ENCODE assay signal across 8 cellular contexts in genomic region chr5:119356384-119357188, GRCh38. TPM values are rescaled to one million over a fixed set of nuclear protein-coding genes. Genes with fewer than 3 reads are reported as not detected.
A peak's percentile ranks its signal among the peaks of the same experiment; 100 is the strongest.
DNase-seq lines count a peak whose midpoint lies in the region; TF ChIP-seq lines count a peak whose summit lies in the region.

No MANE protein-coding gene starts in this region.

- peaks cover 23% of the 10 kb centered on the region for H3F3A ChIP-seq in GM23248 (ENCODE audit: insufficient read depth)
- peaks cover 22% of the 10 kb centered on the region for H3F3A ChIP-seq in neural progenitor cell (ENCODE audit: low read depth)

- peak overlapping the region; percentile 5; the same call in 1 of the 2 replicates for H3K27ac ChIP-seq in GM23248
- peak overlapping the region; percentile 91 for H3K27ac ChIP-seq in OCI-LY7 (ENCODE audit: low read depth, low read length, poor library complexity, severe bottlenecking)
- no peak overlapping the region for H3K27ac ChIP-seq in neural progenitor cell

- 4 to 6% methylated on average over 9 of the region's 9 CpGs for WGBS in GM23248 (ENCODE audit: low coverage in 1 of 2, low lambda C conversion rate in 2 of 2, missing lambda C conversion rate in 2 of 2), 2 experiments

- H3K9me2 ChIP-seq in GM23248 (ENCODE audit: insufficient read depth) (no peaks in the 10 kb centered on the region), OCI-LY7 (ENCODE audit: insufficient read depth, low read length) (no peaks in the 10 kb centered on the region)

- H3K27me3 ChIP-seq in GM23248 (replicated peaks; ENCODE audit: insufficient read depth) (no peaks in the 10 kb centered on the region), neural progenitor cell (peaks cover 43% of the 10 kb centered on the region)

- in situ Hi-C loops in GM23248 (cut with MboI): no loop called here

- H4K20me1 ChIP-seq in GM23248 (ENCODE audit: insufficient read depth) (no peaks in the 10 kb centered on the region), OCI-LY7 (ENCODE audit: insufficient read depth, low read length) (peaks cover 48% of the 10 kb centered on the region), neural progenitor cell (ENCODE audit: low read depth) (peaks cover 25% of the 10 kb centered on the region)

- H3K27ac Mint-ChIP-seq in neural progenitor cell: no peak overlapping the region

- H2AFZ ChIP-seq in GM23248 (peak overlapping the region; percentile 92), OCI-LY7 (ENCODE audit: low read length) (no peak overlapping the region), neural progenitor cell (replicated peaks) (peak overlapping the region; percentile 88)

- H3K27me3 Mint-ChIP-seq in neural progenitor cell (ENCODE audit: insufficient read depth, low read depth): peaks cover 15% of the 10 kb centered on the region

- H3K79me2 ChIP-seq in GM23248 (ENCODE audit: insufficient read depth) (peaks cover 25% of the 10 kb centered on the region), OCI-LY7 (ENCODE audit: insufficient read depth, low read depth, low read length) (peaks cover 97% of the 10 kb centered on the region), neural progenitor cell (ENCODE audit: low read depth) (no peaks in the 10 kb centered on the region)

- H3K9me3 ChIP-seq in GM23248 (ENCODE audit: low read depth) (no peaks in the 10 kb centered on the region), OCI-LY7 (ENCODE audit: low read length) (no peaks in the 10 kb centered on the region), neural progenitor cell (ENCODE audit: low read depth) (no peaks in the 10 kb centered on the region)

- H3K9ac ChIP-seq in GM23248: peak overlapping the region; percentile 77
- H3K9ac ChIP-seq in neural progenitor cell: no peak overlapping the region

- peak; percentile 58 for DNase-seq in GM23248
- peak; percentile 69 for DNase-seq in OCI-LY7 (ENCODE audit: low spot score)
- DNase-seq in epithelial cell of esophagus (ENCODE audit: low read depth): no peak
- DNase-seq in neural progenitor cell (ENCODE audit: low spot score): no peak
- no peak for DNase-seq in AG08395 (ENCODE audit: low spot score)
- no peak for DNase-seq in germinal center (ENCODE audit: low spot score)
- no peak for DNase-seq in NCI-H748 treated with DMSO at 0.1 percent for 48 hours (lab: John Stamatoyannopoulos, UW)
- no peak for DNase-seq in DMS114 treated with DMSO at 0.1 percent for 48 hours (lab: John Stamatoyannopoulos, UW; ENCODE audit: unreplicated experiment)

- CTCF ChIA-PET in OCI-LY7 (lab: Charles Lee; ENCODE audit: unreplicated experiment): interaction anchor here (1.3 kb wide), 1 partner anchor 11 kb away, joined by 5 read pairs; no protein-coding TSS in a partner anchor

- H3K4me2 ChIP-seq in GM23248 (ENCODE audit: unreplicated experiment) (peak overlapping the region; percentile 87), OCI-LY7 (ENCODE audit: low read length) (peak overlapping the region; percentile 96), neural progenitor cell (peak overlapping the region; percentile 89)

- no TSS peak for BruUV-seq in OCI-LY7 (replicated peaks; lab: Mats Ljungman, UMichigan)

- H3K4me1 Mint-ChIP-seq in neural progenitor cell: peaks cover 28% of the 10 kb centered on the region

- no peaks in the 10 kb centered on the region for H3K36me3 Mint-ChIP-seq in neural progenitor cell

- H3K4me1 ChIP-seq in GM23248 (ENCODE audit: insufficient read depth) (peaks cover 35% of the 10 kb centered on the region), OCI-LY7 (ENCODE audit: insufficient read depth, low read length, poor library complexity, severe bottlenecking) (peaks cover 88% of the 10 kb centered on the region), neural progenitor cell (peaks cover 8% of the 10 kb centered on the region)

- no peaks in the 10 kb centered on the region for H3K36me3 ChIP-seq in GM23248 (ENCODE audit: low read depth)
- peaks cover 10% of the 10 kb centered on the region; the same call in 1 of the 2 replicates for H3K36me3 ChIP-seq in OCI-LY7 (ENCODE audit: insufficient read depth, low read length)
- H3K36me3 ChIP-seq in neural progenitor cell: no peaks in the 10 kb centered on the region

- H3K4me3 ChIP-seq in GM23248: peak overlapping the region; percentile 88
- H3K4me3 ChIP-seq in OCI-LY7 (ENCODE audit: low read depth, low read length, poor library complexity, severe bottlenecking): peak overlapping the region; percentile 73
- peak overlapping the region; percentile 46 for H3K4me3 ChIP-seq in epithelial cell of esophagus (ENCODE audit: low read length)
- H3K4me3 ChIP-seq in neural progenitor cell: peak overlapping the region; percentile 68

- POLR2A ChIA-PET in OCI-LY7 (lab: Charles Lee): interaction anchor here (0.7 to 30.8 kb wide), 18 partner anchors 10 to 334 kb away, joined by 3 to 538 read pairs (median 4); no protein-coding TSS in a partner anchor

- intact Hi-C loops in OCI-LY7 (cut with micrococcal nuclease; ENCODE audit: unreplicated experiment): no loop called here

- no peaks in the 10 kb centered on the region for H3K9me3 Mint-ChIP-seq in neural progenitor cell

- TF ChIP-seq CTCF in OCI-LY7 (conservative IDR thresholded peaks at IDR 0.05; ENCODE audit: low read length) (no peak), epithelial cell of esophagus (IDR thresholded peaks at IDR 0.05; ENCODE audit: insufficient read depth, low read depth, low read length, missing control alignments) (no peak), neural progenitor cell (IDR thresholded peaks at IDR 0.05) (no peak)

- H3K4me3 Mint-ChIP-seq in neural progenitor cell: peak overlapping the region; percentile 88

RNA-seq across cellular contexts. Expression of gene TNFAIP8, which starts 0.8 kb away (rescaled TPM):
- total RNA-seq in GM23248 (2014; rRNA removed; shearing (Covaris generic)): 9.9 and 14.8 TPM in 2 replicates
- 10.3 and 10.4 TPM in 2 replicates for polyA plus RNA-seq in GM23248 (2016; fragmentation: Nextera tagmentation; extraction: Ambion mirVana)
- total RNA-seq in OCI-LY7 (2014; rRNA removed; shearing (Covaris generic)): 92.9 and 95.1 TPM in 2 replicates
- total RNA-seq in OCI-LY7 (2022) (75.4 and 94.5 TPM in 2 replicates), neural progenitor cell (ENCODE audit: low replicate concordance) (35.6 and 40.6 TPM in 2 replicates)

Comparison
In these comparisons a context has a peak if more than half of its experiments do, and no peak if none do; other contexts are left out.
1. DNase-seq: peak in GM23248 (single experiment) and OCI-LY7 (single experiment); none in epithelial cell of esophagus (single experiment), neural progenitor cell (single experiment), AG08395 (single experiment), germinal center (single experiment), NCI-H748 treated with DMSO at 0.1 percent for 48 hours (single experiment) and DMS114 treated with DMSO at 0.1 percent for 48 hours (single experiment).
2. Peak in every context shown above with its lines, with median percentiles within 50 percentile points of each other: H3K4me2 ChIP-seq and H3K4me3 ChIP-seq.